In the genomic region with DNA sequence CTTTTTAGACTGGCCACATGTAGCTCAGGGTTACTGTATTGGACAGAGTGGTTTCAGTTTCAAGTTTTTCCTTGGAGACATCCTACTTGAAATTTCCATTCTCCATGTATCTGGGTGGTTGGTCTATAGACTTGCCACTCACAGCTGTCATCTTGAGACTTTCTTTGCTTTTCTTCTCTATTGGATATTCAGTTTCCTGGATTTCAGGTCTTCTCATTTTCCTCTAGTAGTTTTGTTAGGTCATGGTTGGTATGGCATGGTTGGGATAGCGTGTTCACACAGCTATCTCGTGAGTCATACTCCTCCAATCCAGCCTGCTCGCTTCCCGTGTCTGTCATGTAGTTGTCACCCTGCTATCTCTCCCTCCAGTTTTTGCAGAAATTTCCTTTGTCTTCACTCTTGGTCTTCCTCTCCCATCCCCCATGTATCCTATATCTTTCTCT, we compare ENCODE assay signal across 12 cellular contexts. TPM values are rescaled to one million over a fixed set of nuclear protein-coding genes. Genes with fewer than 3 reads are reported as not detected.
DNase-seq lines count a peak whose midpoint lies in the region; ATAC-seq, FAIRE-seq and TF ChIP-seq lines count a peak whose summit lies in the region.
"Had no signal": no experiment of that assay in that cellular context is flagged by ENCODE, and none has a peak within 500 bp of the region (broad histone marks: within the 10 kb centered on the region; RNA-seq: fewer than 3 reads in every experiment).

No MANE protein-coding gene starts in this region.

- no peaks in the 10 kb centered on the region for H3K9me3 ChIP-seq in keratinocyte (ENCODE audit: control insufficient read depth, low read depth, low read length)
- no peaks in the 10 kb centered on the region for H3K9me3 ChIP-seq in WERI-Rb-1 (ENCODE audit: severe bottlenecking)

- H3K36me3 ChIP-seq in keratinocyte (ENCODE audit: control insufficient read depth in 2 of 2, extremely low read depth in 1 of 2, insufficient read depth in 2 of 2, low read length in 2 of 2) (peaks cover 6 to 23% of the 10 kb centered on the region in 2 experiments), WERI-Rb-1 (peaks cover 10% of the 10 kb centered on the region)

- no peaks in the 10 kb centered on the region for H3K9me1 ChIP-seq in keratinocyte (ENCODE audit: control insufficient read depth, extremely low read depth, insufficient read depth, low read length)

- H3K9ac ChIP-seq in keratinocyte (ENCODE audit: control insufficient read depth, extremely low read depth, insufficient read depth, low read length): peak overlapping the region; percentile 39

- TF ChIP-seq CTCF in AG09319 (IDR thresholded peaks at IDR 0.05; ENCODE audit: low read depth, low read length) (no peak), keratinocyte (optimal IDR thresholded peaks at IDR 0.05 in 1 of 3, IDR thresholded peaks at IDR 0.05 in 1 of 3, conservative IDR thresholded peaks at IDR 0.05 in 1 of 3; ENCODE audit: extremely low read depth in 1 of 3, insufficient read depth in 2 of 3, low read length in 3 of 3) (no peak), WERI-Rb-1 (IDR thresholded peaks at IDR 0.05; ENCODE audit: low read depth, low read length) (no peak)

- peaks cover 73% of the 10 kb centered on the region for H3K79me2 ChIP-seq in keratinocyte (ENCODE audit: control insufficient read depth, insufficient read depth, low read length)

- peak overlapping the region; percentile 68 for H3K4me2 ChIP-seq in keratinocyte (ENCODE audit: control insufficient read depth, extremely low read depth, insufficient read depth, low read depth, low read length)

- FAIRE-seq in keratinocyte (lab: Jason Lieb, UNC): peak; percentile 79

- peaks cover 59% of the 10 kb centered on the region for H3K36me3 Mint-ChIP-seq in activated T-helper 17 cell treated with anti-CD3 and anti-CD28 coated beads, Interleukin-2, amount 50 U/mL, for 72 hours (ENCODE audit: low read depth)

- H3K27me3 Mint-ChIP-seq in activated T-helper 17 cell treated with anti-CD3 and anti-CD28 coated beads, Interleukin-2, amount 50 U/mL, for 72 hours: no peaks in the 10 kb centered on the region

- H3K27ac ChIP-seq in keratinocyte (ENCODE audit: control insufficient read depth, insufficient read depth, low read length): peak overlapping the region; percentile 57
- no peak overlapping the region for H3K27ac ChIP-seq in WERI-Rb-1

- peaks cover 40% of the 10 kb centered on the region for H3K4me1 ChIP-seq in keratinocyte (ENCODE audit: control insufficient read depth, extremely low read depth, insufficient read depth, low read length)

- H3K27me3 ChIP-seq in keratinocyte (ENCODE audit: control insufficient read depth, extremely low read depth, insufficient read depth, low read length): no peaks in the 10 kb centered on the region
- H3K27me3 ChIP-seq in WERI-Rb-1 (ENCODE audit: insufficient read depth, low read depth, severe bottlenecking): no peaks in the 10 kb centered on the region

- ATAC-seq in activated T-helper 17 cell treated with anti-CD3 and anti-CD28 coated beads, Interleukin-2, amount 50 U/mL, for 72 hours (replicated peaks): no peak
- no peak for ATAC-seq in GM19351 (IDR thresholded peaks at IDR 0.05; ENCODE audit: unreplicated experiment)

- DNase-seq in AG09319 (ENCODE audit: extremely low read depth, low read depth) (peak; percentile 16), HPDE6-E6E7 (ENCODE audit: extremely low spot score) (peak; percentile 95), keratinocyte (ENCODE audit: low read depth, low spot score) (no peak), SKM-1 (lab: John Stamatoyannopoulos, UW; ENCODE audit: unreplicated experiment) (no peak), NOMO-1 (lab: John Stamatoyannopoulos, UW; ENCODE audit: unreplicated experiment in 2 of 2) (no peak), WERI-Rb-1 (no peak)
- DNase-seq: activated naive CD4-positive, alpha-beta T cell; NCI-H69; right cardiac atrium; stimulated activated CD8-positive, alpha-beta memory T cell treated with anti-CD3 and anti-CD28 coated beads, Interleukin-4, amount 100 ng/mL, for 48 hours had no signal

- no peaks in the 10 kb centered on the region for H4K20me1 ChIP-seq in keratinocyte (ENCODE audit: control insufficient read depth, extremely low read depth, insufficient read depth, low read length)

- H3K9me3 Mint-ChIP-seq in activated T-helper 17 cell treated with anti-CD3 and anti-CD28 coated beads, Interleukin-2, amount 50 U/mL, for 72 hours: no peaks in the 10 kb centered on the region

- no peak overlapping the region for H2AFZ ChIP-seq in keratinocyte (ENCODE audit: control insufficient read depth, low read length)

- dilution Hi-C loops in keratinocyte (cut with MboI; ENCODE audit: extremely low pct_ligation_motif_present, low sequenced_read_pairs): no loop called here

- peaks cover 34% of the 10 kb centered on the region for H3K4me1 Mint-ChIP-seq in activated T-helper 17 cell treated with anti-CD3 and anti-CD28 coated beads, Interleukin-2, amount 50 U/mL, for 72 hours

- H3K27ac Mint-ChIP-seq in activated T-helper 17 cell treated with anti-CD3 and anti-CD28 coated beads, Interleukin-2, amount 50 U/mL, for 72 hours: no peak overlapping the region

- H3K4me3 ChIP-seq in keratinocyte (ENCODE audit: control insufficient read depth in 2 of 3, extremely low read depth in 1 of 3, insufficient read depth in 2 of 3, low read depth in 1 of 3, low read length in 3 of 3): no peak overlapping the region
- H3K4me3 ChIP-seq in WERI-Rb-1 (ENCODE audit: low read depth, low read length): no peak overlapping the region

- peak overlapping the region; percentile 94 for H3K4me3 Mint-ChIP-seq in activated T-helper 17 cell treated with anti-CD3 and anti-CD28 coated beads, Interleukin-2, amount 50 U/mL, for 72 hours

RNA-seq across cellular contexts. Expression of a gene that starts 48.3 kb away (rescaled TPM):
- 10 to 100 TPM; 68.3 to 77.1 TPM for total RNA-seq in activated T-helper 17 cell treated with anti-CD3 and anti-CD28 coated beads, Interleukin-2, amount 50 U/mL, for 72 hours
- polyA plus RNA-seq in keratinocyte: 53.3 to 67.4 TPM (median 61.6 TPM) in 3 replicates
- 14.0 TPM for polyA plus RNA-seq in keratinocyte (2011; ENCODE audit: low read depth)
- 71.8 and 85.6 TPM in 2 replicates for polyA plus RNA-seq in keratinocyte (2011; cell fraction: cytosol; rRNA removed)
- polyA plus RNA-seq in keratinocyte (2011; cell fraction: nucleus; rRNA removed): 107 and 110 TPM in 2 replicates
- polyA plus RNA-seq in keratinocyte (2012; ENCODE audit: low replicate concordance): 42.2 and 66.1 TPM in 2 replicates
- polyA minus RNA-seq in keratinocyte: 65.6 to 73.7 TPM (median 70.3 TPM) in 3 replicates
- polyA minus RNA-seq in keratinocyte (2011; cell fraction: cytosol; rRNA and poly(A)+ RNA removed): 61.6 TPM
- 38.7 and 64.7 TPM in 2 replicates for polyA minus RNA-seq in keratinocyte (2011; cell fraction: nucleus; rRNA and poly(A)+ RNA removed)

Comparison
In these comparisons a context has a peak if more than half of its experiments do, and no peak if none do; other contexts are left out.
1. DNase-seq: peak in AG09319 (single experiment) and HPDE6-E6E7 (single experiment); none in keratinocyte (single experiment), SKM-1 (single experiment), NOMO-1 (0 of 2) and WERI-Rb-1 (single experiment).